ENCODE assay signal across 26 cellular contexts in the genomic region with DNA sequence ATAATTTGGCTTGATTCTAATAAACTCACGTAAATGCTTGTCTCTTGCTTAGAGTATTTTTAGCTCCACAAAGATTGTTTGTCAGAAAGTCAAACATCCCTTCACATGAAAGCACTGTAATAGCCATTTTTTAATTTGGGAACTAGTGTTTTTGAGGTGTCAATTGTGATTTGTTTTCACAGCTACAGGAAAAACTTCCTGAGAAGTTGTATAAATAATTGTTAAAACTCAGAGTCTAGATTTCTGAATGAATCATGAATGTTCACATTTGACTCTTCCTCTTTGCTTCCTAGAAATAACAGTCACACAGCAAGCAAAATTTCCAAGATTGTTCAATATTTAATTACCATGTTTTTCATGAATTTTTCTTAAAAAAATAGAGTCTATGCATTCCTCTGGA.
"Had no signal": no experiment of that assay in that cellular context is flagged by ENCODE, and none has a peak within 500 bp of the region (broad histone marks: within the 10 kb centered on the region; RNA-seq: fewer than 3 reads in every experiment).

No MANE protein-coding gene starts in this region.

- DNase-seq: activated CD4-positive, alpha-beta memory T cell treated with anti-CD3 and anti-CD28 coated beads, Interleukin-2, amount 10 ng/mL, durations not matched to agents 7 days and 5 days; activated CD4-positive, alpha-beta T cell treated with anti-CD3 and anti-CD28 coated beads for 1 hour; activated CD4-positive, alpha-beta T cell treated with anti-CD3 and anti-CD28 coated beads, Interleukin-2, amount 10 ng/mL, durations not matched to agents 7 days and 5 days; activated gamma-delta T cell treated with Interleukin-2 at 50 U/mL for 16 hours; activated naive CD4-positive, alpha-beta T cell treated with anti-CD3 and anti-CD28 coated beads, Interleukin-2, amount 50 U/mL, for 16 hours; activated T-cell treated with anti-CD3 and anti-CD28 coated beads, Interleukin-2, amount 50 U/mL, for 4 hours; amniotic stem cell; central memory CD4-positive, alpha-beta T cell; effector memory CD8-positive, alpha-beta T cell; foreskin keratinocyte; kidney glomerular epithelial cell; lower lobe of right lung; mesenchymal stem cell; natural killer cell; sigmoid colon; small intestine; stimulated activated CD4-positive, alpha-beta T cell treated with anti-CD3 and anti-CD28 coated beads, Interleukin-1b, Interleukin-23, amount 100 ng/mL, for 48 hours; stimulated activated naive B cell treated with anti-CD40 and anti-IgM and Interleukin-4, amounts not matched to agents 10 μg/mL and 1 μg/mL and 100 μg/mL, for 72 hours; stomach; T-helper 17 cell; T1000; tibial artery; upper lobe of right lung had no signal

- FAIRE-seq: small intestine had no signal

- H3K27ac Mint-ChIP-seq: activated CD4-positive, alpha-beta memory T cell treated with anti-CD3 and anti-CD28 coated beads, Interleukin-2, amount 10 ng/mL, durations not matched to agents 7 days and 5 days; activated CD4-positive, alpha-beta T cell treated with anti-CD3 and anti-CD28 coated beads, Interleukin-2, amount 10 ng/mL, durations not matched to agents 7 days and 5 days; activated T-helper 17 cell treated with anti-CD3 and anti-CD28 coated beads, Interleukin-2, amount 50 U/mL, for 72 hours; effector memory CD8-positive, alpha-beta T cell; natural killer cell; stimulated activated naive B cell treated with anti-CD40 and anti-IgM and Interleukin-4, amounts not matched to agents 10 μg/mL and 1 μg/mL and 100 μg/mL, for 72 hours; T-helper 17 cell had no signal

- H3K4me1 Mint-ChIP-seq: activated CD4-positive, alpha-beta memory T cell treated with anti-CD3 and anti-CD28 coated beads, Interleukin-2, amount 10 ng/mL, durations not matched to agents 7 days and 5 days; activated CD4-positive, alpha-beta T cell treated with anti-CD3 and anti-CD28 coated beads, Interleukin-2, amount 10 ng/mL, durations not matched to agents 7 days and 5 days; activated T-helper 17 cell treated with anti-CD3 and anti-CD28 coated beads, Interleukin-2, amount 50 U/mL, for 72 hours; natural killer cell; stimulated activated naive B cell treated with anti-CD40 and anti-IgM and Interleukin-4, amounts not matched to agents 10 μg/mL and 1 μg/mL and 100 μg/mL, for 72 hours; T-helper 17 cell had no signal

- H3K9me3 Mint-ChIP-seq: activated CD4-positive, alpha-beta memory T cell treated with anti-CD3 and anti-CD28 coated beads, Interleukin-2, amount 10 ng/mL, durations not matched to agents 7 days and 5 days; activated CD4-positive, alpha-beta T cell treated with anti-CD3 and anti-CD28 coated beads, Interleukin-2, amount 10 ng/mL, durations not matched to agents 7 days and 5 days; activated T-cell treated with anti-CD3 and anti-CD28 coated beads, Interleukin-2, amount 50 U/mL, for 4 hours; activated T-helper 17 cell treated with anti-CD3 and anti-CD28 coated beads, Interleukin-2, amount 50 U/mL, for 72 hours had no signal

- ATAC-seq: activated T-cell treated with anti-CD3 and anti-CD28 coated beads, Interleukin-2, amount 50 U/mL, for 4 hours; activated T-helper 17 cell treated with anti-CD3 and anti-CD28 coated beads, Interleukin-2, amount 50 U/mL, for 72 hours; effector memory CD8-positive, alpha-beta T cell; foreskin keratinocyte; natural killer cell; stimulated activated naive B cell treated with anti-CD40 and anti-IgM and Interleukin-4, amounts not matched to agents 10 μg/mL and 1 μg/mL and 100 μg/mL, for 72 hours; T-helper 17 cell had no signal

- H3K9me3 ChIP-seq: breast epithelium, esophagus muscularis mucosa, lower lobe of right lung, sigmoid colon, stomach, tibial artery, upper lobe of right lung had no signal

- H3K4me3 ChIP-seq: breast epithelium, esophagus muscularis mucosa, lower lobe of right lung, sigmoid colon, stomach, tibial artery, upper lobe of right lung had no signal

- H3K36me3 Mint-ChIP-seq: natural killer cell; stimulated activated naive B cell treated with anti-CD40 and anti-IgM and Interleukin-4, amounts not matched to agents 10 μg/mL and 1 μg/mL and 100 μg/mL, for 72 hours had no signal

- H3K36me3 ChIP-seq: breast epithelium, esophagus muscularis mucosa, lower lobe of right lung, sigmoid colon, stomach, tibial artery, upper lobe of right lung had no signal

- H3K4me1 ChIP-seq: breast epithelium, foreskin keratinocyte, lower lobe of right lung, upper lobe of right lung had no signal

- H3K4me3 Mint-ChIP-seq: activated CD4-positive, alpha-beta memory T cell treated with anti-CD3 and anti-CD28 coated beads, Interleukin-2, amount 10 ng/mL, durations not matched to agents 7 days and 5 days; activated CD4-positive, alpha-beta T cell treated with anti-CD3 and anti-CD28 coated beads, Interleukin-2, amount 10 ng/mL, durations not matched to agents 7 days and 5 days; activated T-cell treated with anti-CD3 and anti-CD28 coated beads, Interleukin-2, amount 50 U/mL, for 4 hours; activated T-helper 17 cell treated with anti-CD3 and anti-CD28 coated beads, Interleukin-2, amount 50 U/mL, for 72 hours; effector memory CD8-positive, alpha-beta T cell; natural killer cell; stimulated activated naive B cell treated with anti-CD40 and anti-IgM and Interleukin-4, amounts not matched to agents 10 μg/mL and 1 μg/mL and 100 μg/mL, for 72 hours; T-helper 17 cell had no signal

- H3K27ac ChIP-seq: breast epithelium, esophagus muscularis mucosa, foreskin keratinocyte, lower lobe of right lung, sigmoid colon, stomach, tibial artery, upper lobe of right lung had no signal

- H3K27me3 Mint-ChIP-seq: activated CD4-positive, alpha-beta memory T cell treated with anti-CD3 and anti-CD28 coated beads, Interleukin-2, amount 10 ng/mL, durations not matched to agents 7 days and 5 days; activated CD4-positive, alpha-beta T cell treated with anti-CD3 and anti-CD28 coated beads, Interleukin-2, amount 10 ng/mL, durations not matched to agents 7 days and 5 days; activated T-helper 17 cell treated with anti-CD3 and anti-CD28 coated beads, Interleukin-2, amount 50 U/mL, for 72 hours; effector memory CD8-positive, alpha-beta T cell; stimulated activated naive B cell treated with anti-CD40 and anti-IgM and Interleukin-4, amounts not matched to agents 10 μg/mL and 1 μg/mL and 100 μg/mL, for 72 hours had no signal

- H3K27me3 ChIP-seq: breast epithelium, esophagus muscularis mucosa, foreskin keratinocyte, sigmoid colon, stomach, tibial artery, upper lobe of right lung had no signal
